1 cellular context compared by ENCODE assay signal in genomic region chr7:44540592-44541027, GRCh38.
A peak's percentile ranks its signal among the peaks of the same experiment; 100 is the strongest.
TF ChIP-seq lines count a peak whose summit lies in the region.

No MANE protein-coding gene starts in this region.

TF ChIP-seq in HepG2, 621 proteins besides CTCF, POLR2A, EP300 and RAD21 (continued from another document):
- TF ChIP-seq ZBTB49 (CRISPR knock-in tag; IDR thresholded peaks at IDR 0.05; ENCODE audit: borderline replicate concordance) (no peak), EED (CRISPR knock-in tag; IDR thresholded peaks at IDR 0.05) (0 out of 2 replicates have a peak, but pooled peaks have one; percentile 54), KDM4B (CRISPR knock-in tag; IDR thresholded peaks at IDR 0.05) (no peak), ZNF280D (CRISPR knock-in tag; IDR thresholded peaks at IDR 0.05) (0 out of 2 replicates have a peak, but pooled peaks have one; percentile 24), ZBTB7B (CRISPR knock-in tag; IDR thresholded peaks at IDR 0.05) (no peak), RXRA (CRISPR knock-in tag; IDR thresholded peaks at IDR 0.05) (no peak), SP4 (CRISPR knock-in tag; IDR thresholded peaks at IDR 0.05) (no peak), TBX2 (CRISPR knock-in tag; IDR thresholded peaks at IDR 0.05; ENCODE audit: borderline replicate concordance) (0 out of 2 replicates have a peak, but pooled peaks have one; percentile 49), TMF1 (CRISPR knock-in tag; IDR thresholded peaks at IDR 0.05; ENCODE audit: low read depth) (no peak), ZNF761 (CRISPR knock-in tag; conservative IDR thresholded peaks at IDR 0.05) (no peak), TCF7 (IDR thresholded peaks at IDR 0.05; ENCODE audit: low read depth) (no peak), ZBTB2 (CRISPR knock-in tag; IDR thresholded peaks at IDR 0.05; ENCODE audit: low read depth) (no peak), ZNF576 (CRISPR knock-in tag; IDR thresholded peaks at IDR 0.05) (0 out of 2 replicates have a peak, but pooled peaks have one; percentile 4), ZEB1 (IDR thresholded peaks at IDR 0.05; ENCODE audit: insufficient replicate concordance, low read depth) (peak; percentile 38), FOXC1 (CRISPR knock-in tag; IDR thresholded peaks at IDR 0.05; ENCODE audit: borderline replicate concordance) (no peak)
